ENCODE assay signal across 22 cellular contexts in genomic region chr5:60852317-60852716, GRCh38. TPM values are rescaled to one million over a fixed set of nuclear protein-coding genes. Genes with fewer than 3 reads are reported as not detected.
"Had no signal": no experiment of that assay in that cellular context is flagged by ENCODE, and none has a peak within 500 bp of the region (broad histone marks: within the 10 kb centered on the region; RNA-seq: fewer than 3 reads in every experiment).

No MANE protein-coding gene starts in this region.

- DNase-seq: cortex of kidney; dorsolateral prefrontal cortex; effector memory CD4-positive, alpha-beta T cell; glutamatergic neuron; left colon; left ventricle myocardium superior; naive thymus-derived CD4-positive, alpha-beta T cell; nephron progenitor cell; posterior cingulate gyrus; sigmoid colon; stimulated activated CD4-positive, alpha-beta T cell treated with anti-CD3 and anti-CD28 coated beads, Interleukin-2, amount 100 ng/mL, for 24 hours; stimulated activated CD4-positive, alpha-beta T cell treated with anti-CD3 and anti-CD28 coated beads, Interleukin-4, amount 100 ng/mL, for 4 hours; stimulated activated naive B cell treated with anti-CD40 and anti-IgM and Interleukin-4, amounts not matched to agents 10 μg/mL and 1 μg/mL and 100 μg/mL, for 72 hours; stimulated activated naive CD8-positive, alpha-beta T cell treated with anti-CD3 and anti-CD28 coated beads, Interleukin-15, amount 100 ng/mL, for 72 hours; transverse colon had no signal

- H3K4me3 ChIP-seq: dorsolateral prefrontal cortex, esophagus muscularis mucosa, gastroesophageal sphincter, lung, sigmoid colon, skin epidermis, thoracic aorta, transverse colon had no signal

- H3K27me3 ChIP-seq: dorsolateral prefrontal cortex, esophagus muscularis mucosa, gastroesophageal sphincter, sigmoid colon, transverse colon had no signal

- ATAC-seq: gastroesophageal sphincter; left colon; left ventricle myocardium superior; naive thymus-derived CD4-positive, alpha-beta T cell; stimulated activated naive B cell treated with anti-CD40 and anti-IgM and Interleukin-4, amounts not matched to agents 10 μg/mL and 1 μg/mL and 100 μg/mL, for 72 hours; stimulated activated naive CD8-positive, alpha-beta T cell treated with anti-CD3 and anti-CD28 coated beads, Interleukin-15, amount 100 ng/mL, for 72 hours had no signal

- H3K4me1 ChIP-seq: esophagus muscularis mucosa, gastroesophageal sphincter, sigmoid colon, transverse colon had no signal

- H3K9me3 ChIP-seq: esophagus muscularis mucosa, gastroesophageal sphincter, neutrophil, sigmoid colon, thoracic aorta, transverse colon had no signal

- H3K36me3 ChIP-seq: esophagus muscularis mucosa, gastroesophageal sphincter, neutrophil, sigmoid colon, thoracic aorta, transverse colon had no signal

- H3K27ac ChIP-seq: epithelial cell of prostate, esophagus muscularis mucosa, gastroesophageal sphincter, neutrophil, sigmoid colon, skin epidermis, thoracic aorta, transverse colon had no signal

RNA-seq across cellular contexts. Expression of gene ELOVL7, which starts 8.2 kb away (rescaled TPM):
- polyA plus RNA-seq: naive thymus-derived CD4-positive, alpha-beta T cell had no signal
